18 cellular contexts compared by ENCODE assay signal in genomic region chr7:26493737-26494423, GRCh38.
DNase-seq lines count a peak whose midpoint lies in the region; TF ChIP-seq lines count a peak whose summit lies in the region.
"Had no signal": no experiment of that assay in that cellular context is flagged by ENCODE, and none has a peak within 500 bp of the region (broad histone marks: within the 10 kb centered on the region; RNA-seq: fewer than 3 reads in every experiment).

No MANE protein-coding gene starts in this region.

- H3K36me3 Mint-ChIP-seq in type B pancreatic cell = no peaks in the 10 kb centered on the region
- H3K36me3 Mint-ChIP-seq: CD4-positive, CD25-positive, alpha-beta regulatory T cell had no signal

- H3K4me3 Mint-ChIP-seq in type B pancreatic cell = no peak overlapping the region
- H3K4me3 Mint-ChIP-seq: CD4-positive, CD25-positive, alpha-beta regulatory T cell had no signal

- DNase-seq in DMS79 treated with DMSO at 0.1 percent for 48 hours (lab: John Stamatoyannopoulos, UW) = peak; percentile 69
- peak; percentile 21 for DNase-seq in NCI-H2107 (lab: John Stamatoyannopoulos, UW)
- DNase-seq in left kidney (ENCODE audit: low read depth, low spot score) = peak; percentile 81
- DNase-seq in posterior cingulate gyrus = peak in 7 of 10 donors; percentile 34 to 93 (median 63)
- no peak for DNase-seq in type B pancreatic cell (ENCODE audit: extremely low spot score, unreplicated experiment)
- DNase-seq in GM03348 (ENCODE audit: low spot score) = no peak
- no peak for DNase-seq in mesenteric fat pad (ENCODE audit: low spot score)
- DNase-seq: AML-193; Caco-2; CD4-positive, CD25-positive, alpha-beta regulatory T cell; DMS53; GM23248; HCEC 1CT; NCI-H1930; NCI-H526 treated with DMSO at 0.1 percent for 48 hours; NK-92 treated with Interleukin-12 subunit alpha and Interleukin-12 subunit beta, amount 100 ng/mL, for 24 hours; RPMI8226; SIG-M5 had no signal

- peaks cover 22% of the 10 kb centered on the region for H3K4me1 Mint-ChIP-seq in type B pancreatic cell (ENCODE audit: unreplicated experiment)
- H3K4me1 Mint-ChIP-seq: CD4-positive, CD25-positive, alpha-beta regulatory T cell had no signal

- no peak overlapping the region for H3K27ac Mint-ChIP-seq in type B pancreatic cell
- H3K27ac Mint-ChIP-seq: CD4-positive, CD25-positive, alpha-beta regulatory T cell had no signal

- H3K27me3 Mint-ChIP-seq in type B pancreatic cell = peaks cover 9% of the 10 kb centered on the region

- intact Hi-C loops in posterior cingulate gyrus (cut with DNase I) = loop anchor here (10.0 kb wide), 2 partner anchors 99 to 171 kb away; no protein-coding TSS in a partner anchor

- TF ChIP-seq CTCF in type B pancreatic cell (conservative IDR thresholded peaks at IDR 0.05) = no peak

- H3K9me3 Mint-ChIP-seq in type B pancreatic cell = no peaks in the 10 kb centered on the region
- H3K9me3 Mint-ChIP-seq: CD4-positive, CD25-positive, alpha-beta regulatory T cell had no signal

Comparison
In these comparisons a context has a peak if more than half of its experiments do, and no peak if none do; other contexts are left out.
1. DNase-seq: peak in DMS79 treated with DMSO at 0.1 percent for 48 hours (single experiment), NCI-H2107 (single experiment), left kidney (single experiment) and posterior cingulate gyrus (7 of 10); none in type B pancreatic cell (single experiment), GM03348 (single experiment) and mesenteric fat pad (single experiment).